8 cellular contexts compared by ENCODE assay signal in the genomic region with DNA sequence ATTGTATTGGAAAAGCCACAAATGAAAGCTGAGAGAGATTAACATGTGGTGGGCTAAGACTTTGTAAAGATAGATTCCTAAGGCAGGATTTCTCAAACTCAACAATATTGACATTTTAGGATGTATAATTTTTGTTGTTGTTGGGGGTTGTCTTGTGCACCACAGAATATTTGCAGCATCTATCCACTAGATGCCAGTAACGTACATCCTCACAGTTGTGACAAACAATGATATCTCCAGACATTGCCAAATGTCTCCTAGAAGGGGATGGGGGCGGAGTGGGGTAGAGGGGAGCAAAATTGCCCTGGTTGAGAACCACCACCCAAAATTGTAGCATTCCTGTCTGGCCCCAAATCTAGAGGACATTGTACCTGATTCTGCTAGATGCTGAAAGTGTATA. TPM values are rescaled to one million over a fixed set of nuclear protein-coding genes. Genes with fewer than 3 reads are reported as not detected.
DNase-seq lines count a peak whose midpoint lies in the region; ATAC-seq, FAIRE-seq and TF ChIP-seq lines count a peak whose summit lies in the region.

No MANE protein-coding gene starts in this region.

- POLR2A ChIA-PET in HepG2 (lab: Yijun Ruan, JAX) = interaction anchor here (2.5 kb wide), 1 partner anchor 15 kb away, joined by 8 read pairs; the partner anchor contains the start of gene CBR4

- TF ChIP-seq EP300 in HepG2 (IDR thresholded peaks at IDR 0.05; ENCODE audit: low read depth in 2 of 2, low read length in 2 of 2) (no peak), HepG2 (CRISPR knock-in tag; IDR thresholded peaks at IDR 0.05; ENCODE audit: borderline replicate concordance) (no peak)

- no TSS peak for BruUV-seq in HepG2 (replicated peaks; lab: Mats Ljungman, UMichigan)

- TF ChIP-seq CTCF in NB4 (IDR thresholded peaks at IDR 0.05; ENCODE audit: low read depth, low read length) = peak; percentile 31
- peak; percentile 70 for TF ChIP-seq CTCF in brain microvascular endothelial cell (IDR thresholded peaks at IDR 0.05; ENCODE audit: low read depth, low read length, missing control alignments)
- peak; percentile 78 for TF ChIP-seq CTCF in HepG2 (CRISPR knock-in tag; IDR thresholded peaks at IDR 0.05)

- H4K20me1 ChIP-seq in HepG2 (ENCODE audit: insufficient read depth, low read length) = no peaks in the 10 kb centered on the region

- no peak overlapping the region for H3K27ac ChIP-seq in brain microvascular endothelial cell
- no peak overlapping the region for H3K27ac ChIP-seq in HepG2 (ENCODE audit: extremely low read length, insufficient read depth, low read length)

- ATAC-seq in HG02588 (IDR thresholded peaks at IDR 0.05; ENCODE audit: unreplicated experiment) (peak; percentile 76), HepG2 (peak; percentile 82)

- intact Hi-C loops in HepG2 (cut with micrococcal nuclease; ENCODE audit: unreplicated experiment) = loop anchor here (1.0 to 5.0 kb wide), 2 partner anchors 288 to 462 kb away; no protein-coding TSS in a partner anchor

- H3K27me3 Mint-ChIP-seq in activated T-cell treated with anti-CD3 and anti-CD28 coated beads, Interleukin-2, amount 50 U/mL, for 24 hours = peaks cover 18% of the 10 kb centered on the region

- in situ Hi-C loops in brain microvascular endothelial cell (cut with HindIII; ENCODE audit: low pct_ligation_motif_present, low sequenced_read_pairs) = loop anchor here (25.0 kb wide), 1 partner anchor 463 kb away; no protein-coding TSS in a partner anchor
- in situ Hi-C loops in HepG2 (cut with HindIII; ENCODE audit: extremely low pct_ligation_motif_present, low pct_unique_long_range_greater_than_20kb) = no loop called here

- peak; percentile 92 for FAIRE-seq in GM12891 (lab: Jason Lieb, UNC)
- peak; percentile 77 for FAIRE-seq in HepG2 (lab: Jason Lieb, UNC)

- no peak for TF ChIP-seq POLR2A in GM12891 (IDR thresholded peaks at IDR 0.05; ENCODE audit: low read depth, low read length)
- no peak for TF ChIP-seq POLR2A in NB4 (IDR thresholded peaks at IDR 0.05; ENCODE audit: extremely low read depth, insufficient read length)
- no peak for TF ChIP-seq POLR2A in HepG2 (IDR thresholded peaks at IDR 0.05; ENCODE audit: insufficient read depth in 1 of 2, low read depth in 2 of 2, low read length in 2 of 2)

- H3K79me2 ChIP-seq in HepG2 (ENCODE audit: insufficient read depth, low read length) = no peaks in the 10 kb centered on the region

- H3K4me3 ChIP-seq in NB4 (ENCODE audit: low read depth, low read length) (no peak overlapping the region), brain microvascular endothelial cell (ENCODE audit: low read depth, low read length) (no peak overlapping the region), HepG2 (replicated peaks in 1 of 3; ENCODE audit: insufficient read depth in 1 of 3, low read depth in 2 of 3, low read length in 3 of 3) (no peak overlapping the region)

- no peaks in the 10 kb centered on the region for H3K36me3 ChIP-seq in brain microvascular endothelial cell (replicated peaks)
- no peaks in the 10 kb centered on the region for H3K36me3 ChIP-seq in HepG2 (replicated peaks in 1 of 2; ENCODE audit: control insufficient read depth in 1 of 2, insufficient read depth in 2 of 2, low read length in 2 of 2)

- H3K9ac ChIP-seq in HepG2 (ENCODE audit: insufficient read depth, low read depth, low read length) = no peak overlapping the region

- H3K9me3 Mint-ChIP-seq in activated T-cell treated with anti-CD3 and anti-CD28 coated beads, Interleukin-2, amount 50 U/mL, for 24 hours = no peaks in the 10 kb centered on the region

- H3K27ac Mint-ChIP-seq in activated T-cell treated with anti-CD3 and anti-CD28 coated beads, Interleukin-2, amount 50 U/mL, for 24 hours = no peak overlapping the region

- peaks cover under 1% of the 10 kb centered on the region; the same call in 1 of the 2 replicates for H3K4me1 ChIP-seq in HepG2 (ENCODE audit: insufficient read depth, low read length)

- H2AFZ ChIP-seq in HepG2 (ENCODE audit: low read length) = no peak overlapping the region

- no peak overlapping the region for H3K4me2 ChIP-seq in HepG2 (ENCODE audit: low read depth, low read length)

- no peaks in the 10 kb centered on the region for H3K9me3 ChIP-seq in HepG2 (ENCODE audit: low read length)

- no peaks in the 10 kb centered on the region for H3K4me1 Mint-ChIP-seq in activated T-cell treated with anti-CD3 and anti-CD28 coated beads, Interleukin-2, amount 50 U/mL, for 24 hours (ENCODE audit: low read depth)

- WGBS in HepG2 (ENCODE audit: low lambda C conversion rate) = 13% methylated on average over 2 of the region's 2 CpGs

- DNase-seq in A172 (ENCODE audit: low spot score) (peak; percentile 33), GM12891 (ENCODE audit: insufficient read length, low spot score) (peak; percentile 25), NB4 (ENCODE audit: low read depth) (peak; percentile 47), brain microvascular endothelial cell (peak; percentile 35), HepG2 (ENCODE audit: low spot score) (no peak)
- DNase-seq in activated T-cell treated with anti-CD3 and anti-CD28 coated beads, Interleukin-2, amount 50 U/mL, for 24 hours = no peak
- DNase-seq in stimulated activated CD4-positive, alpha-beta T cell treated with anti-CD3 and anti-CD28 coated beads, Interleukin-4, amount 100 ng/mL, for 1 hour = no peak

- no peaks in the 10 kb centered on the region for H3K36me3 Mint-ChIP-seq in activated T-cell treated with anti-CD3 and anti-CD28 coated beads, Interleukin-2, amount 50 U/mL, for 24 hours (ENCODE audit: low read depth)

- H3K27me3 ChIP-seq in brain microvascular endothelial cell (replicated peaks) = no peaks in the 10 kb centered on the region
- H3K27me3 ChIP-seq in HepG2 (ENCODE audit: control insufficient read depth in 1 of 2, insufficient read depth in 2 of 2, low read length in 2 of 2) = no peaks in the 10 kb centered on the region

- no peak overlapping the region for H3K4me3 Mint-ChIP-seq in activated T-cell treated with anti-CD3 and anti-CD28 coated beads, Interleukin-2, amount 50 U/mL, for 24 hours

- TF ChIP-seq RAD21 in HepG2 (CRISPR knock-in tag; IDR thresholded peaks at IDR 0.05) = peak; percentile 39; the same call in 1 of the 2 replicates

- CTCF ChIA-PET in HepG2 (lab: Yijun Ruan, JAX; ENCODE audit: low intra/inter-chr PET ratio, low total read pairs) = interaction anchor here (0.7 to 1.6 kb wide), 3 partner anchors 44 to 542 kb away, joined by 3 to 5 read pairs (median 3); no protein-coding TSS in a partner anchor

TF ChIP-seq in GM12891, 5 proteins besides CTCF, POLR2A, EP300 and RAD21:
- TF ChIP-seq POU2F2 (IDR thresholded peaks at IDR 0.05; ENCODE audit: low read depth, low read length) (no peak), TAF1 (IDR thresholded peaks at IDR 0.05; ENCODE audit: low read depth, low read length) (no peak), POLR2AphosphoS5 (IDR thresholded peaks at IDR 0.05; ENCODE audit: low read depth, low read length) (no peak), PAX5 (IDR thresholded peaks at IDR 0.05; ENCODE audit: insufficient read depth, low read length, severe bottlenecking) (no peak), SPI1 (IDR thresholded peaks at IDR 0.05; ENCODE audit: low read depth, low read length) (no peak)

TF ChIP-seq in HepG2, 621 proteins besides CTCF, POLR2A, EP300 and RAD21:
- peak; percentile 77 for TF ChIP-seq SMC3 (IDR thresholded peaks at IDR 0.05; ENCODE audit: low read length)
- peak; percentile 84 for TF ChIP-seq STAG1 (CRISPR knock-in tag; IDR thresholded peaks at IDR 0.05)
- no peak for TF ChIP-seq DBP (CRISPR knock-in tag; IDR thresholded peaks at IDR 0.05; ENCODE audit: not compliant biosample characterization)

RNA-seq across cellular contexts. Expression of gene CBR4, which starts 14.7 kb away (rescaled TPM):
- 25.2 and 26.9 TPM in 2 replicates for total RNA-seq in A172 (2014; rRNA removed; shearing (Covaris generic))
- polyA plus RNA-seq in GM12891 (2012; ENCODE audit: low read depth, missing spikeins) = 8.9 TPM
- 20.7 and 21.9 TPM in 2 replicates for total RNA-seq in HepG2 (2016; rRNA removed; fragmentation: Illumina TruSeq; extraction: Trizol)
- 7.2 and 7.4 TPM in 2 replicates for total RNA-seq in HepG2 (2016; cell fraction: cytosol; rRNA removed; fragmentation: Illumina TruSeq; extraction: Trizol; ENCODE audit: low read depth)
- 21.0 and 24.2 TPM in 2 replicates for total RNA-seq in HepG2 (2016; cell fraction: insoluble cytoplasmic fraction; rRNA removed; fragmentation: Illumina TruSeq; extraction: Trizol)
- 6.5 and 6.8 TPM in 2 replicates for total RNA-seq in HepG2 (2016; cell fraction: membrane; rRNA removed; fragmentation: Illumina TruSeq; extraction: Trizol)
- total RNA-seq in HepG2 (2016; cell fraction: nucleus; rRNA removed; fragmentation: Illumina TruSeq; extraction: Trizol) = 39.5 and 40.0 TPM in 2 replicates
- 6.9 and 7.3 TPM in 2 replicates for polyA plus RNA-seq in HepG2 (2011; rRNA removed)
- polyA plus RNA-seq in HepG2 (2011; cell fraction: cytosol; rRNA removed) = 1.9 and 2.8 TPM in 2 replicates
- polyA plus RNA-seq in HepG2 (2011; cell fraction: nucleus; rRNA removed) = 14.0 and 21.4 TPM in 2 replicates
- polyA plus RNA-seq in HepG2 (2012) = 9.3 and 12.6 TPM in 2 replicates
- 1.2 and 1.7 TPM in 2 replicates for polyA plus RNA-seq in HepG2 (2016; cell fraction: cytosol; fragmentation: Illumina TruSeq; extraction: Trizol; ENCODE audit: low read depth)
- 17.1 and 20.0 TPM in 2 replicates for polyA plus RNA-seq in HepG2 (2016; cell fraction: insoluble cytoplasmic fraction; fragmentation: Illumina TruSeq; extraction: Trizol; ENCODE audit: low read depth)
- polyA plus RNA-seq in HepG2 (2016; cell fraction: membrane; fragmentation: Illumina TruSeq; extraction: Trizol; ENCODE audit: low read depth) = 2.4 and 2.8 TPM in 2 replicates
- 30.7 and 35.3 TPM in 2 replicates for polyA plus RNA-seq in HepG2 (2016; cell fraction: nucleus; fragmentation: Illumina TruSeq; extraction: Trizol; ENCODE audit: insufficient read depth, low read depth)
- polyA minus RNA-seq in HepG2 (2011; rRNA and poly(A)+ RNA removed; ENCODE audit: low replicate concordance) = 4.0 and 4.6 TPM in 2 replicates
- 2.9 and 3.2 TPM in 2 replicates for polyA minus RNA-seq in HepG2 (2011; cell fraction: cytosol; rRNA and poly(A)+ RNA removed)
- polyA minus RNA-seq in HepG2 (2011; cell fraction: nucleus; rRNA and poly(A)+ RNA removed) = 55.5 and 58.1 TPM in 2 replicates

Comparison
In these comparisons a context has a peak if more than half of its experiments do, and no peak if none do; other contexts are left out.
1. DNase-seq: peak in A172 (single experiment), GM12891 (single experiment), NB4 (single experiment) and brain microvascular endothelial cell (single experiment); none in HepG2 (single experiment), activated T-cell treated with anti-CD3 and anti-CD28 coated beads, Interleukin-2, amount 50 U/mL, for 24 hours (single experiment) and stimulated activated CD4-positive, alpha-beta T cell treated with anti-CD3 and anti-CD28 coated beads, Interleukin-4, amount 100 ng/mL, for 1 hour (single experiment).
2. Peak in every context shown above with its lines, with median percentiles within 50 percentile points of each other: CTCF ChIP-seq.